Comparison of ENCODE assay signal across 10 cellular contexts in the genomic region with DNA sequence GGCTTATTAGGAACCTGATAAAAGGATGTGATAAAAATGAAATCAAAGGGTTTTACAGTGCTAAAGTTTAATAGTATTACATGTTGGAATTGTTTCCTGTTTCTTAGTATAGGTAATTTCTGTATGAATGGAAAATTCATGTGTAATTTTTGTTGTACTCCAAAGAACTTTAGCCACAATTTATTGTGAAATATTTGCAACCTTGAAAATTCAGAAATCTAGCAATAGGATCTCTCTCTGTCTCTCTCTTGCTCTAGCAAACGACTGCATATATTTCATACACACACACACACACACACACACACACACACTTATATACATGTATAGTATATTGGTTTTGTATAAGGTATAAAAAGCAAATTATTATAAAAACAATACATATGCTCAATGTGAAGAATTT. TPM values are rescaled to one million over a fixed set of nuclear protein-coding genes. Genes with fewer than 3 reads are reported as not detected.
DNase-seq lines count a peak whose midpoint lies in the region; ATAC-seq, FAIRE-seq and TF ChIP-seq lines count a peak whose summit lies in the region.
"Had no signal": no experiment of that assay in that cellular context is flagged by ENCODE, and none has a peak within 500 bp of the region (broad histone marks: within the 10 kb centered on the region; RNA-seq: fewer than 3 reads in every experiment).

No MANE protein-coding gene starts in this region.

- peaks cover 76% of the 10 kb centered on the region for H3K79me2 ChIP-seq in HepG2 (ENCODE audit: insufficient read depth, low read length)

- 8% methylated on average over 1 of the region's 1 CpG for WGBS in HepG2 (ENCODE audit: low lambda C conversion rate)

- no peak for TF ChIP-seq RAD21 in HepG2 (CRISPR knock-in tag; IDR thresholded peaks at IDR 0.05)

- peaks cover 72% of the 10 kb centered on the region for H3K4me1 Mint-ChIP-seq in activated naive CD4-positive, alpha-beta T cell treated with anti-CD3 and anti-CD28 coated beads for 36 hours (ENCODE audit: low read depth)
- peaks cover 24% of the 10 kb centered on the region for H3K4me1 Mint-ChIP-seq in activated naive CD8-positive, alpha-beta T cell treated with anti-CD3 and anti-CD28 coated beads, Interleukin-2, amount 10 ng/mL, durations not matched to agents 7 days and 5 days
- peaks cover 33% of the 10 kb centered on the region for H3K4me1 Mint-ChIP-seq in type B pancreatic cell (ENCODE audit: unreplicated experiment)

- BruUV-seq in HepG2 (replicated peaks; lab: Mats Ljungman, UMichigan): no TSS peak

- in situ Hi-C loops in HepG2 (cut with HindIII; ENCODE audit: extremely low pct_ligation_motif_present, low pct_unique_long_range_greater_than_20kb): no loop called here

- no peaks in the 10 kb centered on the region for H3K36me3 ChIP-seq in HepG2 (replicated peaks in 1 of 2; ENCODE audit: control insufficient read depth in 1 of 2, insufficient read depth in 2 of 2, low read length in 2 of 2)

- H3K4me2 ChIP-seq in HepG2 (ENCODE audit: low read depth, low read length): peak overlapping the region; percentile 23; the same call in 1 of the 2 replicates

- TF ChIP-seq CTCF in HepG2 (CRISPR knock-in tag; IDR thresholded peaks at IDR 0.05) (no peak), type B pancreatic cell (conservative IDR thresholded peaks at IDR 0.05) (no peak)

- peak overlapping the region; percentile 52 for H3K27ac Mint-ChIP-seq in activated naive CD4-positive, alpha-beta T cell treated with anti-CD3 and anti-CD28 coated beads for 36 hours
- H3K27ac Mint-ChIP-seq in activated naive CD8-positive, alpha-beta T cell treated with anti-CD3 and anti-CD28 coated beads, Interleukin-2, amount 10 ng/mL, durations not matched to agents 7 days and 5 days: no peak overlapping the region
- no peak overlapping the region for H3K27ac Mint-ChIP-seq in type B pancreatic cell

- no peak for ATAC-seq in activated naive CD8-positive, alpha-beta T cell treated with anti-CD3 and anti-CD28 coated beads, Interleukin-2, amount 10 ng/mL, durations not matched to agents 7 days and 5 days (ENCODE audit: low read depth)
- ATAC-seq in HepG2: no peak

- H3K9ac ChIP-seq in HepG2 (ENCODE audit: insufficient read depth, low read depth, low read length): no peak overlapping the region

- no peaks in the 10 kb centered on the region for H3K27me3 Mint-ChIP-seq in activated naive CD4-positive, alpha-beta T cell treated with anti-CD3 and anti-CD28 coated beads for 36 hours (ENCODE audit: low read depth)
- no peaks in the 10 kb centered on the region for H3K27me3 Mint-ChIP-seq in activated naive CD8-positive, alpha-beta T cell treated with anti-CD3 and anti-CD28 coated beads, Interleukin-2, amount 10 ng/mL, durations not matched to agents 7 days and 5 days
- no peaks in the 10 kb centered on the region for H3K27me3 Mint-ChIP-seq in type B pancreatic cell

- no peak overlapping the region for H2AFZ ChIP-seq in HepG2 (ENCODE audit: low read length)

- no peak for FAIRE-seq in HepG2 (lab: Jason Lieb, UNC)

- peaks cover 4% of the 10 kb centered on the region; the same call in 1 of the 2 replicates for H4K20me1 ChIP-seq in HepG2 (ENCODE audit: insufficient read depth, low read length)

- no peak for TF ChIP-seq POLR2A in HepG2 (IDR thresholded peaks at IDR 0.05; ENCODE audit: insufficient read depth in 1 of 2, low read depth in 2 of 2, low read length in 2 of 2)

- no peaks in the 10 kb centered on the region for H3K27me3 ChIP-seq in HepG2 (ENCODE audit: control insufficient read depth in 1 of 2, insufficient read depth in 2 of 2, low read length in 2 of 2)

- H3K27ac ChIP-seq in HepG2 (ENCODE audit: extremely low read length, insufficient read depth, low read length): peak overlapping the region; percentile 21
- H3K27ac ChIP-seq: epithelial cell of prostate had no signal

- H3K4me3 Mint-ChIP-seq in activated naive CD4-positive, alpha-beta T cell treated with anti-CD3 and anti-CD28 coated beads for 36 hours: no peak overlapping the region
- peak overlapping the region; percentile 44 for H3K4me3 Mint-ChIP-seq in activated naive CD8-positive, alpha-beta T cell treated with anti-CD3 and anti-CD28 coated beads, Interleukin-2, amount 10 ng/mL, durations not matched to agents 7 days and 5 days
- peak overlapping the region; percentile 20 for H3K4me3 Mint-ChIP-seq in type B pancreatic cell

- H3K9me3 ChIP-seq in HepG2 (ENCODE audit: low read length): no peaks in the 10 kb centered on the region

- intact Hi-C loops in activated naive CD4-positive, alpha-beta T cell treated with anti-CD3 and anti-CD28 coated beads for 36 hours (cut with micrococcal nuclease): loop anchor here (5.0 kb wide), 1 partner anchor 56 kb away; no protein-coding TSS in a partner anchor
- intact Hi-C loops in HepG2 (cut with micrococcal nuclease; ENCODE audit: unreplicated experiment): no loop called here

- no peak for TF ChIP-seq EP300 in HepG2 (IDR thresholded peaks at IDR 0.05; ENCODE audit: low read depth in 2 of 2, low read length in 2 of 2)
- no peak for TF ChIP-seq EP300 in HepG2 (CRISPR knock-in tag; IDR thresholded peaks at IDR 0.05; ENCODE audit: borderline replicate concordance)

- DNase-seq in activated naive CD4-positive, alpha-beta T cell treated with anti-CD3 and anti-CD28 coated beads for 36 hours: no peak
- no peak for DNase-seq in activated naive CD4-positive, alpha-beta T cell treated with anti-CD3 and anti-CD28 coated beads, Interleukin-2, amount 50 U/mL, for 16 hours
- DNase-seq in activated naive CD8-positive, alpha-beta T cell treated with anti-CD3 and anti-CD28 coated beads, Interleukin-2, amount 10 ng/mL, durations not matched to agents 7 days and 5 days: no peak
- DNase-seq in HepG2 (ENCODE audit: low spot score) (no peak), type B pancreatic cell (ENCODE audit: extremely low spot score, unreplicated experiment) (no peak), HPDE6-E6E7 (ENCODE audit: extremely low spot score) (no peak), EL (no peak)
- DNase-seq in central memory CD4-positive, alpha-beta T cell: no peak
- DNase-seq: activated gamma-delta T cell treated with Interleukin-2 at 50 U/mL for 16 hours had no signal

- peaks cover 2% of the 10 kb centered on the region for H3K9me3 Mint-ChIP-seq in activated naive CD4-positive, alpha-beta T cell treated with anti-CD3 and anti-CD28 coated beads for 36 hours
- peaks cover 4% of the 10 kb centered on the region for H3K9me3 Mint-ChIP-seq in activated naive CD8-positive, alpha-beta T cell treated with anti-CD3 and anti-CD28 coated beads, Interleukin-2, amount 10 ng/mL, durations not matched to agents 7 days and 5 days
- peaks cover 4% of the 10 kb centered on the region for H3K9me3 Mint-ChIP-seq in type B pancreatic cell

- peaks cover 16% of the 10 kb centered on the region for H3K36me3 Mint-ChIP-seq in activated naive CD4-positive, alpha-beta T cell treated with anti-CD3 and anti-CD28 coated beads for 36 hours (ENCODE audit: low read depth)
- peaks cover 34% of the 10 kb centered on the region for H3K36me3 Mint-ChIP-seq in activated naive CD8-positive, alpha-beta T cell treated with anti-CD3 and anti-CD28 coated beads, Interleukin-2, amount 10 ng/mL, durations not matched to agents 7 days and 5 days
- H3K36me3 Mint-ChIP-seq in type B pancreatic cell: peaks cover 17% of the 10 kb centered on the region

- H3K4me1 ChIP-seq in HepG2 (ENCODE audit: insufficient read depth, low read length): peaks cover 34% of the 10 kb centered on the region

- POLR2A ChIA-PET in activated naive CD8-positive, alpha-beta T cell treated with anti-CD3 and anti-CD28 coated beads, Interleukin-2, amount 10 ng/mL, durations not matched to agents 7 days and 5 days (lab: Charles Lee): interaction anchor here (1.4 to 1.5 kb wide), 2 partner anchors 59 to 60 kb away, joined by 3 read pairs; a partner anchor contains a TSS
- POLR2A ChIA-PET in HepG2 (lab: Yijun Ruan, JAX): interaction anchor here (0.9 kb wide), 1 partner anchor 273 kb away, joined by 3 read pairs; no protein-coding TSS in a partner anchor

- CTCF ChIA-PET in activated naive CD4-positive, alpha-beta T cell treated with anti-CD3 and anti-CD28 coated beads for 36 hours (lab: Charles Lee): interaction anchor here (0.7 kb wide), 1 partner anchor 85 kb away, joined by 3 read pairs; no protein-coding TSS in a partner anchor
- CTCF ChIA-PET in HepG2 (lab: Yijun Ruan, JAX; ENCODE audit: low intra/inter-chr PET ratio, low total read pairs): no interaction called here

- no peak overlapping the region for H3K4me3 ChIP-seq in HepG2 (replicated peaks in 1 of 3; ENCODE audit: insufficient read depth in 1 of 3, low read depth in 2 of 3, low read length in 3 of 3)

RNA-seq across cellular contexts. Expression of a gene that starts 59.6 kb away (rescaled TPM):
- 10 to 100 TPM; 29.8 to 33.4 TPM for total RNA-seq in activated naive CD4-positive, alpha-beta T cell treated with anti-CD3 and anti-CD28 coated beads for 36 hours
- 10 to 100 TPM; 53.8 to 54.3 TPM for total RNA-seq in activated naive CD8-positive, alpha-beta T cell treated with anti-CD3 and anti-CD28 coated beads, Interleukin-2, amount 10 ng/mL, durations not matched to agents 7 days and 5 days
- 20.7 and 23.2 TPM in 2 replicates for total RNA-seq in HepG2 (2016; rRNA removed; fragmentation: Illumina TruSeq; extraction: Trizol)
- total RNA-seq in HepG2 (2016; cell fraction: cytosol; rRNA removed; fragmentation: Illumina TruSeq; extraction: Trizol; ENCODE audit: low read depth): 13.3 and 13.7 TPM in 2 replicates
- 19.2 and 20.9 TPM in 2 replicates for total RNA-seq in HepG2 (2016; cell fraction: insoluble cytoplasmic fraction; rRNA removed; fragmentation: Illumina TruSeq; extraction: Trizol)
- 15.7 and 17.4 TPM in 2 replicates for total RNA-seq in HepG2 (2016; cell fraction: membrane; rRNA removed; fragmentation: Illumina TruSeq; extraction: Trizol)
- 40.8 and 44.2 TPM in 2 replicates for total RNA-seq in HepG2 (2016; cell fraction: nucleus; rRNA removed; fragmentation: Illumina TruSeq; extraction: Trizol)
- 27.8 and 33.7 TPM in 2 replicates for polyA plus RNA-seq in HepG2 (2011; rRNA removed)
- polyA plus RNA-seq in HepG2 (2011; cell fraction: cytosol; rRNA removed): 20.2 and 22.2 TPM in 2 replicates
- polyA plus RNA-seq in HepG2 (2011; cell fraction: nucleus; rRNA removed): 52.0 and 60.6 TPM in 2 replicates
- polyA plus RNA-seq in HepG2 (2012): 21.4 and 23.7 TPM in 2 replicates
- polyA plus RNA-seq in HepG2 (2016; cell fraction: cytosol; fragmentation: Illumina TruSeq; extraction: Trizol; ENCODE audit: low read depth): 1.9 and 2.4 TPM in 2 replicates
- polyA plus RNA-seq in HepG2 (2016; cell fraction: insoluble cytoplasmic fraction; fragmentation: Illumina TruSeq; extraction: Trizol; ENCODE audit: low read depth): 26.7 and 30.0 TPM in 2 replicates
- polyA plus RNA-seq in HepG2 (2016; cell fraction: membrane; fragmentation: Illumina TruSeq; extraction: Trizol; ENCODE audit: low read depth): 4.2 and 4.8 TPM in 2 replicates
- polyA plus RNA-seq in HepG2 (2016; cell fraction: nucleus; fragmentation: Illumina TruSeq; extraction: Trizol; ENCODE audit: insufficient read depth, low read depth): 25.3 and 26.6 TPM in 2 replicates
- 79.4 and 97.0 TPM in 2 replicates for polyA minus RNA-seq in HepG2 (2011; rRNA and poly(A)+ RNA removed; ENCODE audit: low replicate concordance)
- polyA minus RNA-seq in HepG2 (2011; cell fraction: cytosol; rRNA and poly(A)+ RNA removed): 25.3 and 29.3 TPM in 2 replicates
- 120 and 122 TPM in 2 replicates for polyA minus RNA-seq in HepG2 (2011; cell fraction: nucleus; rRNA and poly(A)+ RNA removed)
- total RNA-seq in type B pancreatic cell (ENCODE audit: low replicate concordance): 56.2 and 67.2 TPM in 2 replicates
